ENCODE assay signal across 8 cellular contexts in the genomic region with DNA sequence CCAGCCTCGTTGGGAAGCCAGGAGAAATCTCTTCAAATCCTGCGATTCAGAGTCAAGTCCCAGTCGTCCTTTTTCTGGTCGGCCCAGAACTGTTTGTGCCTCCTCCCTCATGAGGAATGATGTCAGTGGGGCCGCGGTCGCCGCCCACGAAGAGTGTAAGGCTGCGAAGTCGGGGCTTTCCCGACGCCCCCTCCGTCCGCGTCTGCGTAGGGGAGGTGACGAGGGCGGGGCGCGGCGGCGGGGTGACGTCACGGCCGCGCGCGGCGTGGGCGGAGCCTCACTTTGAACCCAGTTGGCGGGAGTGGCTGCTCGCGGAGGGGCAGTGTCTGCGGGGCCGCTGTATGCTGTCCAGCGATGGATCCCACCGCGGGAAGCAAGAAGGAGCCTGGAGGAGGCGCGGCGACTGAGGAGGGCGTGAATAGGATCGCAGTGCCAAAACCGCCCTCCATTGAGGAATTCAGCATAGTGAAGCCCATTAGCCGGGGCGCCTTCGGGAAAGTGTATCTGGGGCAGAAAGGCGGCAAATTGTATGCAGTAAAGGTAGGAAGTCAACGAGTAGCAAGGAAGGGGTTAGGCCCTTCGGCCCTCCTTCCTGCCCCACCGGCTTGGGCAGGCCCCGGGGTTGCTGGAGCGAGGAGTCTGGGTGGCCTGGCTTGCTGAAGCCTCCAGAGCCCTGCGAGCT. TPM values are rescaled to one million over a fixed set of nuclear protein-coding genes. Genes with fewer than 3 reads are reported as not detected.
DNase-seq lines count a peak whose midpoint lies in the region; ATAC-seq and TF ChIP-seq lines count a peak whose summit lies in the region.

A gene (plus strand): TSS at position 280 of the 682 bp plus-strand sequence. CDS start 75 bp downstream, at position 355.

- peaks cover 34% of the 10 kb centered on the region for H3K4me1 Mint-ChIP-seq in CD14-positive monocyte
- peaks cover 32% of the 10 kb centered on the region for H3K4me1 Mint-ChIP-seq in activated CD8-positive, alpha-beta T cell treated with anti-CD3 and anti-CD28 coated beads for 36 hours (ENCODE audit: low read depth)

- DNase-seq in CD14-positive monocyte (ENCODE audit: low spot score) (peak; percentile 96), NCI-H774 (lab: John Stamatoyannopoulos, UW) (peak; percentile 79), lower leg skin (ENCODE audit: low spot score in 2 of 2) (peak; percentile 93 to 98)
- peak; percentile 97 for DNase-seq in activated CD8-positive, alpha-beta T cell treated with anti-CD3 and anti-CD28 coated beads for 36 hours
- DNase-seq in stimulated activated CD4-positive, alpha-beta T cell treated with anti-CD3 and anti-CD28 coated beads, Interleukin-4, amount 100 ng/mL, for 4 hours, result peak; percentile 92 to 94

- intact Hi-C loops in CD14-positive monocyte (cut with micrococcal nuclease), result loop anchor here (2.0 kb wide), 1 partner anchor 88 kb away; no protein-coding TSS in a partner anchor
- intact Hi-C loops in activated CD8-positive, alpha-beta T cell treated with anti-CD3 and anti-CD28 coated beads for 36 hours (cut with micrococcal nuclease), result loop anchor here (1.0 to 2.0 kb wide), 2 partner anchors 54 to 87 kb away; a partner anchor contains a TSS
- intact Hi-C loops in lower leg skin (cut with DNase I; ENCODE audit: low total_unique reads), result no loop called here

- H3K4me3 Mint-ChIP-seq in CD14-positive monocyte, result peak within 1 kb of the TSS; percentile 99 to 100
- H3K4me3 Mint-ChIP-seq in activated CD8-positive, alpha-beta T cell treated with anti-CD3 and anti-CD28 coated beads for 36 hours, result peak within 1 kb of the TSS; percentile 91

- POLR2A ChIA-PET in activated CD8-positive, alpha-beta T cell treated with anti-CD3 and anti-CD28 coated beads for 36 hours (lab: Charles Lee), result interaction anchor here (0.6 to 5.9 kb wide), 16 partner anchors 9 to 294 kb away, joined by 3 to 59 read pairs (median 4); a partner anchor contains a TSS

- H3K27ac Mint-ChIP-seq in CD14-positive monocyte, result peak within 1 kb of the TSS; percentile 100
- H3K27ac Mint-ChIP-seq in activated CD8-positive, alpha-beta T cell treated with anti-CD3 and anti-CD28 coated beads for 36 hours, result peak within 1 kb of the TSS; percentile 100

- H3K4me3 ChIP-seq in duodenal mucosa (ENCODE audit: low read depth in 1 of 2, low read length in 2 of 2) (peak within 1 kb of the TSS; percentile 88 to 99), lower leg skin (ENCODE audit: low read depth, poor library complexity, severe bottlenecking) (peak within 1 kb of the TSS; percentile 91)

- peaks cover 16 to 17% of the 10 kb centered on the region in 2 donors for H3K4me1 ChIP-seq in duodenal mucosa (ENCODE audit: control insufficient read depth in 1 of 2, insufficient read depth in 2 of 2, low read length in 2 of 2)

- peak within 1 kb of the TSS; percentile 98 to 99 for H3K9ac ChIP-seq in duodenal mucosa (ENCODE audit: low read depth in 1 of 2, low read length in 2 of 2)

- peak in 1 of 2 donors; percentile 82 for TF ChIP-seq POLR2A in lower leg skin (IDR thresholded peaks at IDR 0.05)

- peaks cover 0 to 12% (median 0%) of the 10 kb centered on the region in 7 donors for H3K9me3 Mint-ChIP-seq in CD14-positive monocyte
- H3K9me3 Mint-ChIP-seq in activated CD8-positive, alpha-beta T cell treated with anti-CD3 and anti-CD28 coated beads for 36 hours, result no peaks in the 10 kb centered on the region

- ATAC-seq in GM19324 (IDR thresholded peaks at IDR 0.05; ENCODE audit: low FRiP score, unreplicated experiment) (peak; percentile 82), HG03460 (IDR thresholded peaks at IDR 0.05; ENCODE audit: unreplicated experiment) (peak; percentile 79)
- peak; percentile 78 for ATAC-seq in activated CD8-positive, alpha-beta T cell treated with anti-CD3 and anti-CD28 coated beads for 36 hours

- no peaks in the 10 kb centered on the region for H3K9me3 ChIP-seq in duodenal mucosa (ENCODE audit: control insufficient read depth in 1 of 2, low read length in 2 of 2)

- H3K27me3 Mint-ChIP-seq in CD14-positive monocyte (ENCODE audit: low read depth in 3 of 3), result no peaks in the 10 kb centered on the region
- H3K27me3 Mint-ChIP-seq in activated CD8-positive, alpha-beta T cell treated with anti-CD3 and anti-CD28 coated beads for 36 hours, result no peaks in the 10 kb centered on the region

- TF ChIP-seq CTCF in CD14-positive monocyte (IDR thresholded peaks at IDR 0.05) (no peak), lower leg skin (IDR thresholded peaks at IDR 0.05) (no peak)
- TF ChIP-seq CTCF in activated CD8-positive, alpha-beta T cell treated with anti-CD3 and anti-CD28 coated beads for 36 hours (IDR thresholded peaks at IDR 0.05), result no peak

- peaks cover 0 to 21% of the 10 kb centered on the region in 2 donors for H3K36me3 ChIP-seq in duodenal mucosa (ENCODE audit: control insufficient read depth in 1 of 2, insufficient read depth in 2 of 2, low read length in 2 of 2)

- H3K27ac ChIP-seq in duodenal mucosa (ENCODE audit: low read depth, low read length), result peak within 1 kb of the TSS; percentile 99

- H3K27me3 ChIP-seq in duodenal mucosa (ENCODE audit: control insufficient read depth in 1 of 2, insufficient read depth in 2 of 2, low read length in 2 of 2), result no peaks in the 10 kb centered on the region

- 0 to 1% methylated on average over 32 to 44 of the region's 55 CpGs for WGBS in lower leg skin, 2 donors

- CTCF ChIA-PET in activated CD8-positive, alpha-beta T cell treated with anti-CD3 and anti-CD28 coated beads for 36 hours (lab: Charles Lee), result interaction anchor here (0.8 kb wide), 1 partner anchor 12 kb away, joined by 3 read pairs; no protein-coding TSS in a partner anchor

- H3K36me3 Mint-ChIP-seq in CD14-positive monocyte, result peaks cover 7 to 14% of the 10 kb centered on the region in 2 donors
- H3K36me3 Mint-ChIP-seq in activated CD8-positive, alpha-beta T cell treated with anti-CD3 and anti-CD28 coated beads for 36 hours (ENCODE audit: low read depth), result peaks cover 62% of the 10 kb centered on the region

RNA-seq across cellular contexts. Expression of the gene that starts here (rescaled TPM):
- 1 to 10 TPM in 1 of 2 donors, under 1 TPM in 1; 0.65 to 2.4 TPM for polyA plus RNA-seq in CD14-positive monocyte
- total RNA-seq in activated CD8-positive, alpha-beta T cell treated with anti-CD3 and anti-CD28 coated beads for 36 hours, result 10 to 100 TPM; 40.5 to 43.6 TPM
- total RNA-seq in lower leg skin, result 10 to 100 TPM in 2 of 4 donors, 1 to 10 TPM in 2; 6.2 to 13.9 (median 9.3) TPM

Comparison
In these comparisons a context has a peak if more than half of its experiments do, and no peak if none do; other contexts are left out.
1. Peak in every context shown above with its lines: DNase-seq, ATAC-seq, H3K4me3 ChIP-seq and H3K27ac ChIP-seq.